Comparison of ENCODE assay signal across 36 cellular contexts in genomic region chr17:32451879-32452278, GRCh38. TPM values are rescaled to one million over a fixed set of nuclear protein-coding genes. Genes with fewer than 3 reads are reported as not detected.
"Had no signal": no experiment of that assay in that cellular context is flagged by ENCODE, and none has a peak within 500 bp of the region (broad histone marks: within the 10 kb centered on the region; RNA-seq: fewer than 3 reads in every experiment).

No MANE protein-coding gene starts in this region.

- H3K27me3 Mint-ChIP-seq: activated B cell treated with CpG ODN at 0.5 μM for 24 hours; activated CD4-positive, alpha-beta memory T cell treated with anti-CD3 and anti-CD28 coated beads for 36 hours; activated naive CD4-positive, alpha-beta T cell treated with anti-CD3 and anti-CD28 coated beads, Interleukin-2, amount 50 U/mL, for 24 hours; activated naive CD8-positive, alpha-beta T cell treated with anti-CD3 and anti-CD28 coated beads, Interleukin-2, amount 10 ng/mL, durations not matched to agents 7 days and 5 days; T-cell had no signal

- H3K4me2 ChIP-seq: KMS-11 had no signal

- H3K9me3 ChIP-seq: ascending aorta, breast epithelium, Peyer's patch had no signal

- H3K27ac Mint-ChIP-seq: activated B cell treated with CpG ODN at 0.5 μM for 24 hours; activated naive CD4-positive, alpha-beta T cell treated with anti-CD3 and anti-CD28 coated beads, Interleukin-2, amount 50 U/mL, for 24 hours; activated naive CD8-positive, alpha-beta T cell treated with anti-CD3 and anti-CD28 coated beads, Interleukin-2, amount 10 ng/mL, durations not matched to agents 7 days and 5 days had no signal

- H3K9me3 Mint-ChIP-seq: activated B cell treated with CpG ODN at 0.5 μM for 24 hours; activated CD4-positive, alpha-beta memory T cell treated with anti-CD3 and anti-CD28 coated beads for 36 hours; activated naive CD4-positive, alpha-beta T cell treated with anti-CD3 and anti-CD28 coated beads, Interleukin-2, amount 50 U/mL, for 24 hours; activated naive CD8-positive, alpha-beta T cell treated with anti-CD3 and anti-CD28 coated beads, Interleukin-2, amount 10 ng/mL, durations not matched to agents 7 days and 5 days; T-cell had no signal

- H3K27me3 ChIP-seq: ascending aorta, breast epithelium, Peyer's patch had no signal

- H3K4me1 ChIP-seq: ascending aorta, breast epithelium had no signal

- DNase-seq: activated B cell treated with CpG ODN at 0.5 μM for 24 hours; activated CD4-positive, alpha-beta memory T cell treated with anti-CD3 and anti-CD28 coated beads for 36 hours; activated CD4-positive, alpha-beta T cell treated with anti-CD3 and anti-CD28 coated beads for 4 hours; activated CD4-positive, alpha-beta T cell treated with anti-CD3 and anti-CD28 coated beads, Interleukin-2, amount 50 U/mL, for 1 hour; activated CD4-positive, CD25-positive, alpha-beta regulatory T cell treated with anti-CD3 and anti-CD28 coated beads, Interleukin-2, amount 50 U/mL, for 72 hours; activated CD8-positive, alpha-beta memory T cell treated with anti-CD3 and anti-CD28 coated beads, Interleukin-2, amount 50 U/mL, for 4 hours; activated gamma-delta T cell; activated naive CD4-positive, alpha-beta T cell treated with Interleukin-2 at 50 U/mL for 16 hours; activated naive CD8-positive, alpha-beta T cell treated with anti-CD3 and anti-CD28 coated beads, Interleukin-2, amount 10 ng/mL, durations not matched to agents 7 days and 5 days; amygdala; cerebellar nuclear complex; MM.1S; NCI-H1092 treated with DMSO at 0.1 percent for 48 hours; NCI-H1417; NCI-H146; NCI-H187; NCI-H2029 treated with DMSO at 0.1 percent for 48 hours; NCI-H2107; NCI-H2171; NCI-H510A; NCI-H526; NCI-H748 treated with DMSO at 0.1 percent for 48 hours; NK-92 treated with Interleukin-12 subunit alpha and Interleukin-12 subunit beta, amount 100 ng/mL, for 24 hours; PC-3; Peyer's patch; RPMI8226; SHP77 treated with DMSO at 0.1 percent for 48 hours; T-cell; T-helper 2 cell; T-helper 9 cell had no signal

- H3K4me3 ChIP-seq: ascending aorta, breast epithelium, Peyer's patch had no signal

- H3K27ac ChIP-seq: ascending aorta, breast epithelium, KMS-11, Peyer's patch, VCaP had no signal

- H3K36me3 ChIP-seq: breast epithelium had no signal

- ATAC-seq: PC-3, SK-N-SH treated with all-trans-retinoic acid at 6 μM for 48 hours, T-cell had no signal

- H3K4me3 Mint-ChIP-seq: activated B cell treated with CpG ODN at 0.5 μM for 24 hours; activated CD4-positive, alpha-beta memory T cell treated with anti-CD3 and anti-CD28 coated beads for 36 hours; activated naive CD4-positive, alpha-beta T cell treated with anti-CD3 and anti-CD28 coated beads, Interleukin-2, amount 50 U/mL, for 24 hours; activated naive CD8-positive, alpha-beta T cell treated with anti-CD3 and anti-CD28 coated beads, Interleukin-2, amount 10 ng/mL, durations not matched to agents 7 days and 5 days; T-cell had no signal

- H3K9ac ChIP-seq: KMS-11 had no signal

RNA-seq across cellular contexts. Expression of gene CDK5R1, which starts 34.9 kb away (rescaled TPM):
- total RNA-seq: ascending aorta had no signal
